Comparison of ENCODE assay signal across 8 cellular contexts in the genomic region with DNA sequence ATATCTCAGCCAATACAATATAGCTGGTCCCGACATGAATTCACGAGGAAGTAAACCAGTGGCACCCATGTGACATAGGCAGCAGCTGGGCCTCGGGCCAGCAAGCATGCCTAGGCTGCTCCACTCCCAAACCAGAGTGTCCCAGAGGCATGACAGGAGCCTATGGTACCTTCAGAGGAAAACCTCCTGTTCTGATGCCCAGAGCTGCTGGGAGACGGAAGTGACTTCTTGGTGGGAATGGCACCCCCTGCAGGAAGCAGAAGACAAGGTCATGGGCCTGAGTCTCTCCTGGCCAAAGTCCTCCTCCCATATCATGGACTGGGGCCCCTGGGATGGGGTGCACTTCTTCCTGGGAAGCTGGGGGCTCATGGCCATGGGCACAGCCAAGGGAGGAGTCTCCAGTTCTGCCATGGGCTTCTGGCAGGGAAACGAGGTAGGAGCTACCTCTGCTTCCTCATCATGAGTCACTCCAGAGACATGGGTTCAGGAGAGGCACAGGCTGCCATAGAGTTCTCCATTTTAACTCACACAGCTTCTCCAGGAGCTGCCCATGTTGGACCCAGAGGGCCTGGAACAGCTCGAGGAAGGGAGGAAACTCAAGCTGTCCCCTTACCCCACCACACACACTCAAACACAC. TPM values are rescaled to one million over a fixed set of nuclear protein-coding genes. Genes with fewer than 3 reads are reported as not detected.
DNase-seq lines count a peak whose midpoint lies in the region; ATAC-seq and TF ChIP-seq lines count a peak whose summit lies in the region.
"Had no signal": no experiment of that assay in that cellular context is flagged by ENCODE, and none has a peak within 500 bp of the region (broad histone marks: within the 10 kb centered on the region; RNA-seq: fewer than 3 reads in every experiment).

No MANE protein-coding gene starts in this region.

- no peaks in the 10 kb centered on the region for H3K4me1 ChIP-seq in IMR-90 (ENCODE audit: control insufficient read depth, insufficient read depth, low read length)

- dilution Hi-C loops in IMR-90 (cut with HindIII; ENCODE audit: low sequenced_read_pairs, unreplicated experiment): no loop called here

- H3K27me3 Mint-ChIP-seq in nephron progenitor cell (ENCODE audit: low read depth, poor library complexity) (peaks cover 3% of the 10 kb centered on the region), immature natural killer cell (ENCODE audit: low read depth in 3 of 3) (no peaks in the 10 kb centered on the region)

- H3K36me3 Mint-ChIP-seq in nephron progenitor cell (ENCODE audit: low read depth) (peaks cover 9% of the 10 kb centered on the region), immature natural killer cell (peaks cover 2 to 4% (median 3%) of the 10 kb centered on the region in 3 donors)

- no peak overlapping the region for H3K4me3 Mint-ChIP-seq in nephron progenitor cell
- H3K4me3 Mint-ChIP-seq in immature natural killer cell: no peak overlapping the region

- H3K4me1 Mint-ChIP-seq in nephron progenitor cell: peaks cover 23% of the 10 kb centered on the region
- no peaks in the 10 kb centered on the region for H3K4me1 Mint-ChIP-seq in immature natural killer cell

- H3K27ac Mint-ChIP-seq in nephron progenitor cell: no peak overlapping the region
- H3K27ac Mint-ChIP-seq in immature natural killer cell: no peak overlapping the region

- H3K9me1 ChIP-seq in IMR-90 (ENCODE audit: insufficient read depth, low read length): 0 out of 2 replicates have a peak, but pooled peaks cover 5% of the 10 kb centered on the region

- no peak overlapping the region for H3K9ac ChIP-seq in IMR-90 (ENCODE audit: low read depth, low read length)

- H3K18ac ChIP-seq in IMR-90 (ENCODE audit: low read depth, low read length): no peak overlapping the region

- no peaks in the 10 kb centered on the region; the same call in 1 of the 2 replicates for H4K20me1 ChIP-seq in IMR-90 (ENCODE audit: insufficient read depth, low read length)

- no peak overlapping the region for H2BK5ac ChIP-seq in IMR-90 (ENCODE audit: low read depth, low read length, poor library complexity, severe bottlenecking)

- no peak overlapping the region for H4K8ac ChIP-seq in IMR-90 (ENCODE audit: low read depth in 2 of 2, low read length in 2 of 2)

- no peak overlapping the region for H3K4me3 ChIP-seq in IMR-90 (ENCODE audit: insufficient read depth, low read depth, low read length)
- no peak overlapping the region for H3K4me3 ChIP-seq in choroid plexus epithelial cell (ENCODE audit: low read depth, low read length)

- in situ Hi-C loops in IMR-90 (cut with MboI; ENCODE audit: low sequenced_read_pairs): no loop called here

- no peak overlapping the region for H4K5ac ChIP-seq in IMR-90 (ENCODE audit: low read depth, low read length)

- no peak overlapping the region for H3K4ac ChIP-seq in IMR-90 (ENCODE audit: low read depth, low read length)

- BruUV-seq in IMR-90 (replicated peaks; lab: Mats Ljungman, UMichigan): no TSS peak

- intact Hi-C loops in IMR-90 (cut with micrococcal nuclease): no loop called here

- peak overlapping the region; percentile 42 for H2AK9ac ChIP-seq in IMR-90 (replicated peaks; ENCODE audit: low read depth, low read length, poor library complexity)

- H2BK120ac ChIP-seq in IMR-90 (ENCODE audit: low read depth, low read length): no peak overlapping the region

- H3K23ac ChIP-seq in IMR-90 (ENCODE audit: low read depth, low read length): peak overlapping the region; percentile 56; the same call in 1 of the 2 replicates

- H2BK20ac ChIP-seq in IMR-90 (ENCODE audit: low read depth, low read length): no peak overlapping the region

- WGBS in IMR-90 (ENCODE audit: extremely low coverage in 2 of 2, insufficient read length in 1 of 2), 2 experiments: 60% methylated on average over 1 of the region's 6 CpGs; no CpG with 5 or more reads in 1 of the 2 experiments

- POLR2A ChIA-PET in IMR-90 (lab: Charles Lee; ENCODE audit: unreplicated experiment): no interaction called here

- DNase-seq in ELR (ENCODE audit: low read depth) (peak; percentile 35), IMR-90 (no peak), choroid plexus epithelial cell (ENCODE audit: low read depth) (peak; percentile 31), nephron progenitor cell (no peak), immature natural killer cell (no peak), SW 1271 (lab: John Stamatoyannopoulos, UW) (no peak)
- DNase-seq: activated CD4-positive, CD25-positive, alpha-beta regulatory T cell had no signal

- CTCF ChIA-PET in IMR-90 (lab: Yijun Ruan, JAX): no interaction called here

- no peaks in the 10 kb centered on the region for H3K79me1 ChIP-seq in IMR-90 (ENCODE audit: low read depth in 1 of 2, low read length in 2 of 2)

- H3K9me3 ChIP-seq in IMR-90 (ENCODE audit: control insufficient read depth, insufficient read depth, low read length): no peaks in the 10 kb centered on the region

- H3K9me3 Mint-ChIP-seq in nephron progenitor cell (no peaks in the 10 kb centered on the region), immature natural killer cell (no peaks in the 10 kb centered on the region)

- peaks cover 12% of the 10 kb centered on the region for H3K36me3 ChIP-seq in IMR-90 (ENCODE audit: control insufficient read depth, insufficient read depth, low read length)

- no peak for TF ChIP-seq POLR2A in IMR-90 (IDR thresholded peaks at IDR 0.05; ENCODE audit: low read depth, low read length)

- no peak overlapping the region for H3K4me2 ChIP-seq in IMR-90 (ENCODE audit: low read depth, low read length)

- H2BK15ac ChIP-seq in IMR-90 (ENCODE audit: low read depth, low read length): no peak overlapping the region

- H2AFZ ChIP-seq in IMR-90 (replicated peaks; ENCODE audit: low read length, poor library complexity): no peak overlapping the region

- H3K27me3 ChIP-seq in IMR-90 (ENCODE audit: control insufficient read depth, insufficient read depth, low read length): no peaks in the 10 kb centered on the region

- no peak overlapping the region for H2AK5ac ChIP-seq in IMR-90 (ENCODE audit: low read depth, low read length)

- peak overlapping the region; percentile 35; the same call in 1 of the 2 replicates for H3K14ac ChIP-seq in IMR-90 (replicated peaks; ENCODE audit: low read depth, low read length)

- H4K91ac ChIP-seq in IMR-90 (ENCODE audit: insufficient read depth, low read depth, low read length): no peak overlapping the region

- H3K56ac ChIP-seq in IMR-90 (ENCODE audit: extremely low read depth, insufficient read depth, low read length): no peak overlapping the region

- no peak overlapping the region for H3K27ac ChIP-seq in IMR-90 (ENCODE audit: insufficient read depth, low read length)

- ATAC-seq in IMR-90 (ENCODE audit: low read depth) (0 out of 2 replicates have a peak, but pooled peaks have one; percentile 29), HG03442 (IDR thresholded peaks at IDR 0.05; ENCODE audit: unreplicated experiment) (no peak)

- no peak for TF ChIP-seq RAD21 in IMR-90 (IDR thresholded peaks at IDR 0.05; ENCODE audit: low read length)

- peak; percentile 18; the same call in 1 of the 2 replicates for TF ChIP-seq CTCF in IMR-90 (conservative IDR thresholded peaks at IDR 0.05; ENCODE audit: low read depth, low read length)
- TF ChIP-seq CTCF in choroid plexus epithelial cell (conservative IDR thresholded peaks at IDR 0.05; ENCODE audit: low read depth, low read length): peak; percentile 55
- peak; percentile 35 for TF ChIP-seq CTCF in nephron progenitor cell (IDR thresholded peaks at IDR 0.05)

TF ChIP-seq in IMR-90, 13 proteins besides CTCF, POLR2A, EP300 and RAD21:
- no peak for TF ChIP-seq NFE2L2 (IDR thresholded peaks at IDR 0.05; ENCODE audit: low read depth, low read length)

RNA-seq across cellular contexts. Expression of gene FBF1, which starts 13.4 kb away (rescaled TPM):
- 4.5 and 5.3 TPM in 2 replicates for total RNA-seq in IMR-90 (2012; rRNA removed)
- polyA plus RNA-seq in IMR-90 (2012; rRNA removed): 8.0 and 9.3 TPM in 2 replicates
- polyA plus RNA-seq in IMR-90 (2012; cell fraction: cytosol; rRNA removed): 3.6 and 4.2 TPM in 2 replicates
- 53.0 and 87.6 TPM in 2 replicates for polyA plus RNA-seq in IMR-90 (2012; cell fraction: nucleus; rRNA removed; ENCODE audit: low replicate concordance)
- polyA plus RNA-seq in immature natural killer cell: 1 to 10 TPM in 2 of 3 donors, not detected in 1; 1.6 to 7.6 TPM

RNA-seq across cellular contexts. Expression of gene MRPL38, which starts 22.7 kb away (rescaled TPM):
- total RNA-seq in IMR-90 (2012; rRNA removed): 13.3 and 15.3 TPM in 2 replicates
- polyA plus RNA-seq in IMR-90 (2012; rRNA removed) (42.5 and 55.5 TPM in 2 replicates), immature natural killer cell (10 to 100 TPM; 55.9 to 67.5 (median 64.0) TPM)
- 44.8 and 51.3 TPM in 2 replicates for polyA plus RNA-seq in IMR-90 (2012; cell fraction: cytosol; rRNA removed)
- 108 and 241 TPM in 2 replicates for polyA plus RNA-seq in IMR-90 (2012; cell fraction: nucleus; rRNA removed; ENCODE audit: low replicate concordance)

RNA-seq across cellular contexts. Expression of gene TRIM65, which starts 30.7 kb away (rescaled TPM):
- total RNA-seq in IMR-90 (2012; rRNA removed): 7.9 and 8.1 TPM in 2 replicates
- polyA plus RNA-seq in IMR-90 (2012; rRNA removed) (10.6 and 10.8 TPM in 2 replicates), immature natural killer cell (10 to 100 TPM in 2 of 3 donors, 1 to 10 TPM in 1; 5.4 to 27.1 (median 18.7) TPM)
- polyA plus RNA-seq in IMR-90 (2012; cell fraction: cytosol; rRNA removed): 5.7 and 8.8 TPM in 2 replicates
- 17.0 and 21.9 TPM in 2 replicates for polyA plus RNA-seq in IMR-90 (2012; cell fraction: nucleus; rRNA removed; ENCODE audit: low replicate concordance)

RNA-seq across cellular contexts. Expression of gene TRIM47, which starts 49.0 kb away (rescaled TPM):
- 1.4 TPM in 2 replicates for total RNA-seq in IMR-90 (2012; rRNA removed)
- polyA plus RNA-seq in IMR-90 (2012; rRNA removed) (7.2 and 7.5 TPM in 2 replicates), immature natural killer cell (1 to 10 TPM; 3.2 to 4.0 (median 3.9) TPM)
- 5.0 and 7.5 TPM in 2 replicates for polyA plus RNA-seq in IMR-90 (2012; cell fraction: cytosol; rRNA removed)
- 9.3 and 15.7 TPM in 2 replicates for polyA plus RNA-seq in IMR-90 (2012; cell fraction: nucleus; rRNA removed; ENCODE audit: low replicate concordance)

RNA-seq across cellular contexts. Expression of gene ACOX1, which starts 51.6 kb away (rescaled TPM):
- total RNA-seq in IMR-90 (2012; rRNA removed): 61.9 and 94.8 TPM in 2 replicates
- polyA plus RNA-seq in IMR-90 (2012; rRNA removed) (14.9 and 16.1 TPM in 2 replicates), immature natural killer cell (10 to 100 TPM; 16.1 to 23.9 (median 19.1) TPM)
- 6.6 and 12.3 TPM in 2 replicates for polyA plus RNA-seq in IMR-90 (2012; cell fraction: cytosol; rRNA removed)
- 13.2 and 21.8 TPM in 2 replicates for polyA plus RNA-seq in IMR-90 (2012; cell fraction: nucleus; rRNA removed; ENCODE audit: low replicate concordance)

Comparison
In these comparisons a context has a peak if more than half of its experiments do, and no peak if none do; other contexts are left out.
1. DNase-seq: peak in ELR (single experiment) and choroid plexus epithelial cell (single experiment); none in IMR-90 (single experiment), nephron progenitor cell (single experiment), immature natural killer cell (0 of 3) and SW 1271 (0 of 2).
2. Peak in every context shown above with its lines, with median percentiles within 50 percentile points of each other: CTCF ChIP-seq.